Comparison of ENCODE assay signal across 10 cellular contexts in genomic region chr16:75860654-75861053, GRCh38.
DNase-seq lines count a peak whose midpoint lies in the region; ATAC-seq lines count a peak whose summit lies in the region.
"Had no signal": no experiment of that assay in that cellular context is flagged by ENCODE, and none has a peak within 500 bp of the region (broad histone marks: within the 10 kb centered on the region; RNA-seq: fewer than 3 reads in every experiment).

No MANE protein-coding gene starts in this region.

- H3K27ac ChIP-seq in angular gyrus (ENCODE audit: low read depth, low read length) (peak overlapping the region; percentile 65), temporal lobe (ENCODE audit: low read depth, low read length) (peak overlapping the region; percentile 54)
- H3K27ac ChIP-seq: lower lobe of right lung, sigmoid colon had no signal

- ATAC-seq in left lobe of liver (peak; percentile 17), GM21447 (IDR thresholded peaks at IDR 0.05; ENCODE audit: unreplicated experiment) (no peak)
- ATAC-seq: lower lobe of right lung had no signal

- DNase-seq in SHP77 (lab: John Stamatoyannopoulos, UW) (peak; percentile 38 to 40), SHP77 treated with DMSO at 0.1 percent for 48 hours (lab: John Stamatoyannopoulos, UW) (no peak), left lobe of liver (ENCODE audit: low spot score) (no peak)
- no peak for DNase-seq in activated naive CD4-positive, alpha-beta T cell (lab: John Stamatoyannopoulos, UW)
- DNase-seq in stimulated activated CD4-positive, alpha-beta T cell treated with anti-CD3 and anti-CD28 coated beads, Interleukin-1b, Interleukin-23, amount 100 ng/mL, for 48 hours: no peak
- DNase-seq: lower lobe of right lung, sigmoid colon had no signal

Comparison
In these comparisons a context has a peak if more than half of its experiments do, and no peak if none do; other contexts are left out.
1. DNase-seq: peak in SHP77 (2 of 2); none in SHP77 treated with DMSO at 0.1 percent for 48 hours (single experiment), left lobe of liver (single experiment), activated naive CD4-positive, alpha-beta T cell (0 of 4) and stimulated activated CD4-positive, alpha-beta T cell treated with anti-CD3 and anti-CD28 coated beads, Interleukin-1b, Interleukin-23, amount 100 ng/mL, for 48 hours (single experiment).